In the genomic region with DNA sequence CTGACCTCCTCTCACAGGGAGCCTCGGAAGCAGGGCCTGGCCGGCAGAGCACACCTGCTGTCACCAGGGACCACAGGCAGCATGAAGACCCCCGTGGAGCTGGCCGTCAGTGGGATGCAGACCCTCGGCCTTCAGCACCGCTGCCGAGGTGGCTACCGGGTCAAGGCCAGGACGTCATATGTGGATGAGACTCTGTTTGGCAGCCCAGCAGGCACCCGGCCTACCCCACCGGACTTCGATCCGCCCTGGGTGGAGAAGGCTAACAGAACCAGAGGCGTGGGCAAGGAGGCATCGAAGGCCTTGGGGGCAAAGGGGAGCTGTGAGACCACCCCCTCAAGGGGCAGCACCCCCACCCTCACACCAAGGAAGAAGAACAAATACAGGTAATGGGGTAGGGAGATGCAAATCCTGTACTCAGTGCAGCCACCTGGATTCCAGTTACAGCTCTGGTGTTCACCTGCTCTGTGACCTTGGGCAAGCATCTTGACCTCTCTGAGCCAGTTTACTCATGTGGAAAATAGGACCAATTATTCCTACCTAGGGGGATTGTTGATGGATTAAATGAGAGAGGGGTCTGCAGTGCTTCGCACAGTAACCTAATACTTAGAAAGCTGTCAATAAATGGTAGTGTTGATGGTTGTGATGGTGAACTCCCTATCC, we compare ENCODE assay signal across 8 cellular contexts. TPM values are rescaled to one million over a fixed set of nuclear protein-coding genes. Genes with fewer than 3 reads are reported as not detected.
DNase-seq lines count a peak whose midpoint lies in the region; ATAC-seq and TF ChIP-seq lines count a peak whose summit lies in the region.

No MANE protein-coding gene starts in this region.

- POLR2A ChIA-PET in PC-9 (lab: Charles Lee; ENCODE audit: unreplicated experiment): no interaction called here

- peak overlapping the region; percentile 92 for H3K4me2 ChIP-seq in DOHH2 (ENCODE audit: low read length)
- peak overlapping the region; percentile 91 for H3K4me2 ChIP-seq in PC-9

- H3K27me3 Mint-ChIP-seq in progenitor cell of endocrine pancreas: no peaks in the 10 kb centered on the region

- ATAC-seq in GM18873 (IDR thresholded peaks at IDR 0.05; ENCODE audit: low FRiP score, unreplicated experiment): no peak

- H3K27ac Mint-ChIP-seq in progenitor cell of endocrine pancreas: no peak overlapping the region

- no TSS peak for BruUV-seq in PC-9 (replicated peaks; lab: Mats Ljungman, UMichigan)

- H3K9me3 Mint-ChIP-seq in progenitor cell of endocrine pancreas (ENCODE audit: low read depth): no peaks in the 10 kb centered on the region

- intact Hi-C loops in PC-9 (cut with micrococcal nuclease; ENCODE audit: unreplicated experiment): no loop called here

- TF ChIP-seq POLR2A in tibial nerve (IDR thresholded peaks at IDR 0.05): no peak

- H3K4me3 Mint-ChIP-seq in progenitor cell of endocrine pancreas (ENCODE audit: low read depth): peak overlapping the region; percentile 87

- no peaks in the 10 kb centered on the region for H3K9me3 ChIP-seq in DOHH2 (ENCODE audit: control insufficient read depth, insufficient read depth, low read length)
- no peaks in the 10 kb centered on the region for H3K9me3 ChIP-seq in PC-9 (ENCODE audit: insufficient read depth, low read depth)
- no peaks in the 10 kb centered on the region for H3K9me3 ChIP-seq in tibial nerve

- no peak overlapping the region for H2AFZ ChIP-seq in PC-9

- H3K27ac ChIP-seq in DOHH2 (ENCODE audit: low read depth, low read length): no peak overlapping the region; the same call in none of the 2 replicates
- H3K27ac ChIP-seq in PC-9: no peak overlapping the region
- peak overlapping the region in 2 of 4 donors; percentile 33 to 96 for H3K27ac ChIP-seq in tibial nerve

- TF ChIP-seq EP300 in tibial nerve (IDR thresholded peaks at IDR 0.05): no peak

- H3K79me2 ChIP-seq in DOHH2 (ENCODE audit: control insufficient read depth, low read length) (peaks cover 81% of the 10 kb centered on the region), PC-9 (ENCODE audit: low read depth) (peaks cover 50% of the 10 kb centered on the region)

- H3F3A ChIP-seq in DOHH2 (ENCODE audit: control insufficient read depth, insufficient read depth): peaks cover 3% of the 10 kb centered on the region; the same call in 1 of the 2 replicates
- peaks cover 43% of the 10 kb centered on the region for H3F3A ChIP-seq in PC-9 (ENCODE audit: insufficient read depth, low read depth)

- DNase-seq in PC-9: no peak
- no peak for DNase-seq in epithelial cell of proximal tubule (ENCODE audit: low read depth)
- no peak for DNase-seq in progenitor cell of endocrine pancreas (ENCODE audit: low spot score, unreplicated experiment)
- no peak for DNase-seq in cerebellum (ENCODE audit: low spot score)
- DNase-seq in tibial nerve (ENCODE audit: low spot score in 2 of 2): no peak
- DNase-seq in KBM-7: no peak

- in situ Hi-C loops in KBM-7 (cut with MboI; ENCODE audit: low pct_unique_long_range_greater_than_20kb, low sequenced_read_pairs): no loop called here

- H3K27me3 ChIP-seq in DOHH2 (ENCODE audit: control insufficient read depth, low read length) (no peaks in the 10 kb centered on the region), PC-9 (ENCODE audit: insufficient read depth, low read depth) (no peaks in the 10 kb centered on the region), tibial nerve (no peaks in the 10 kb centered on the region)

- H3K9me2 ChIP-seq in DOHH2 (replicated peaks; ENCODE audit: control insufficient read depth, low read length) (no peaks in the 10 kb centered on the region), PC-9 (ENCODE audit: insufficient read depth) (no peaks in the 10 kb centered on the region)

- H3K36me3 Mint-ChIP-seq in progenitor cell of endocrine pancreas (ENCODE audit: insufficient read depth): peaks cover 14% of the 10 kb centered on the region

- H3K4me3 ChIP-seq in DOHH2 (ENCODE audit: low read length): peak overlapping the region; percentile 87
- peak overlapping the region; percentile 80; the same call in 1 of the 2 replicates for H3K4me3 ChIP-seq in PC-9
- H3K4me3 ChIP-seq in epithelial cell of proximal tubule (ENCODE audit: low read depth, low read length): peak overlapping the region; percentile 91
- H3K4me3 ChIP-seq in tibial nerve: peak overlapping the region in 2 of 4 donors; percentile 89 to 93

- H3K4me1 Mint-ChIP-seq in progenitor cell of endocrine pancreas (ENCODE audit: low read depth): peaks cover 13% of the 10 kb centered on the region

- CTCF ChIA-PET in PC-9 (lab: Charles Lee): no interaction called here

- H3K36me3 ChIP-seq in DOHH2 (ENCODE audit: control insufficient read depth, low read length) (peaks cover 76% of the 10 kb centered on the region), PC-9 (ENCODE audit: low read depth) (peaks cover 19% of the 10 kb centered on the region), tibial nerve (peaks cover 0 to 35% (median 6%) of the 10 kb centered on the region in 3 donors)

- H3K4me1 ChIP-seq in DOHH2 (ENCODE audit: control insufficient read depth, low read length): peaks cover 45% of the 10 kb centered on the region
- H3K4me1 ChIP-seq in PC-9 (replicated peaks; ENCODE audit: insufficient read depth): peaks cover 15% of the 10 kb centered on the region
- peaks cover 0 to 38% (median 22%) of the 10 kb centered on the region in 4 donors for H3K4me1 ChIP-seq in tibial nerve

- 80 to 85% methylated on average over 15 of the region's 16 CpGs for WGBS in tibial nerve, 2 donors

- H4K20me1 ChIP-seq in DOHH2 (ENCODE audit: control insufficient read depth, insufficient read depth, low read depth, low read length): peaks cover 6% of the 10 kb centered on the region; the same call in 1 of the 2 replicates
- H4K20me1 ChIP-seq in PC-9 (ENCODE audit: insufficient read depth): peaks cover 24% of the 10 kb centered on the region

- no peak for TF ChIP-seq CTCF in DOHH2 (IDR thresholded peaks at IDR 0.05; ENCODE audit: low read depth, low read length, poor library complexity, severe bottlenecking)
- TF ChIP-seq CTCF in PC-9 (conservative IDR thresholded peaks at IDR 0.05): no peak
- no peak for TF ChIP-seq CTCF in epithelial cell of proximal tubule (conservative IDR thresholded peaks at IDR 0.05; ENCODE audit: low read depth, low read length)
- TF ChIP-seq CTCF in progenitor cell of endocrine pancreas (IDR thresholded peaks at IDR 0.05; ENCODE audit: unreplicated experiment): no peak
- TF ChIP-seq CTCF in tibial nerve (IDR thresholded peaks at IDR 0.05): no peak

RNA-seq across cellular contexts. Expression of a gene that starts 1.3 kb away (rescaled TPM):
- total RNA-seq in PC-9 (2021): 15.8 and 16.1 TPM in 2 replicates
- 26.6 and 37.1 TPM in 2 replicates for total RNA-seq in epithelial cell of proximal tubule
- total RNA-seq in progenitor cell of endocrine pancreas: 15.6 and 16.2 TPM in 2 replicates
- total RNA-seq in cerebellum: 10.9 TPM
- 10 to 100 TPM in 3 of 4 donors, 1 to 10 TPM in 1; 8.3 to 27.5 (median 14.1) TPM for total RNA-seq in tibial nerve

RNA-seq across cellular contexts. Expression of a gene that starts 1.5 kb away (rescaled TPM):
- total RNA-seq in PC-9 (2021) (80.1 and 81.3 TPM in 2 replicates), epithelial cell of proximal tubule (97.7 and 112 TPM in 2 replicates), progenitor cell of endocrine pancreas (61.5 and 66.1 TPM in 2 replicates), cerebellum (9.3 TPM), tibial nerve (100 to 1,000 TPM in 1 of 4 donors, 10 to 100 TPM in 3; 49.4 to 105 (median 83.0) TPM)

RNA-seq across cellular contexts. Expression of a gene that starts 34.5 kb away (rescaled TPM):
- 34.1 and 42.7 TPM in 2 replicates for total RNA-seq in PC-9 (2021)
- 16.9 and 32.0 TPM in 2 replicates for total RNA-seq in epithelial cell of proximal tubule
- 32.1 and 34.1 TPM in 2 replicates for total RNA-seq in progenitor cell of endocrine pancreas
- total RNA-seq in cerebellum: 27.7 TPM
- 10 to 100 TPM; 62.7 to 77.6 (median 69.8) TPM for total RNA-seq in tibial nerve

RNA-seq across cellular contexts. Expression of a gene that starts 37.3 kb away (rescaled TPM):
- 1.3 and 1.9 TPM in 2 replicates for total RNA-seq in PC-9 (2021)
- not detected in 2 replicates for total RNA-seq in epithelial cell of proximal tubule
- not detected in 2 replicates for total RNA-seq in progenitor cell of endocrine pancreas
- total RNA-seq in cerebellum: 0.54 TPM
- total RNA-seq in tibial nerve: not detected

RNA-seq across cellular contexts. Expression of a gene that starts 51.2 kb away (rescaled TPM):
- total RNA-seq in PC-9 (2021) (14.9 and 23.6 TPM in 2 replicates), epithelial cell of proximal tubule (2.0 and 2.1 TPM in 2 replicates), progenitor cell of endocrine pancreas (0.36 and 0.46 TPM in 2 replicates), cerebellum (0.27 TPM), tibial nerve (1 to 10 TPM in 3 of 4 donors, under 1 TPM in 1; 0.87 to 5.2 (median 3.3) TPM)
